25 cellular contexts compared by ENCODE assay signal in genomic region chr20:20500312-20500711, GRCh38.
DNase-seq lines count a peak whose midpoint lies in the region; ATAC-seq, FAIRE-seq and TF ChIP-seq lines count a peak whose summit lies in the region.
"Had no signal": no experiment of that assay in that cellular context is flagged by ENCODE, and none has a peak within 500 bp of the region (broad histone marks: within the 10 kb centered on the region; RNA-seq: fewer than 3 reads in every experiment).

No MANE protein-coding gene starts in this region.

- no peaks in the 10 kb centered on the region for H3K27me3 Mint-ChIP-seq in activated CD4-positive, alpha-beta T cell treated with anti-CD3 and anti-CD28 coated beads, Interleukin-2, amount 10 ng/mL, durations not matched to agents 24 days and 14 days
- no peaks in the 10 kb centered on the region for H3K27me3 Mint-ChIP-seq in activated T-cell treated with anti-CD3 and anti-CD28 coated beads, Interleukin-2, amount 50 U/mL, for 72 hours (ENCODE audit: low read depth)
- H3K27me3 Mint-ChIP-seq: CD4-positive, alpha-beta memory T cell; CD4-positive, CD25-positive, alpha-beta regulatory T cell; CD8-positive, alpha-beta memory T cell had no signal

- no peak overlapping the region for H3K27ac ChIP-seq in A549
- H3K27ac ChIP-seq: 22Rv1, BLaER1 had no signal

- intact Hi-C loops in activated CD4-positive, alpha-beta T cell treated with anti-CD3 and anti-CD28 coated beads, Interleukin-2, amount 10 ng/mL, durations not matched to agents 24 days and 14 days (cut with micrococcal nuclease), result no loop called here

- peak; percentile 25 for DNase-seq in activated CD4-positive, alpha-beta T cell treated with anti-CD3 and anti-CD28 coated beads, Interleukin-2, amount 10 ng/mL, durations not matched to agents 24 days and 14 days
- DNase-seq in activated CD4-positive, alpha-beta T cell treated with anti-CD3 and anti-CD28 coated beads, Interleukin-2, amount 50 U/mL, for 48 hours, result no peak
- no peak for DNase-seq in A549 (ENCODE audit: low read depth in 1 of 2, low spot score in 1 of 2)
- DNase-seq in activated T-cell treated with anti-CD3 and anti-CD28 coated beads, Interleukin-2, amount 50 U/mL, for 72 hours, result no peak
- DNase-seq: ACHN; BE2C; C1 segment of cervical spinal cord; CD4-positive, alpha-beta memory T cell; CD4-positive, CD25-positive, alpha-beta regulatory T cell; CD8-positive, alpha-beta memory T cell; COR-L47; DMS 273 treated with DMSO at 0.1 percent for 48 hours; DMS153; DMS53; DMS79; DND-41; EL; GDM1 had no signal

- H3K4me1 Mint-ChIP-seq in activated CD4-positive, alpha-beta T cell treated with anti-CD3 and anti-CD28 coated beads, Interleukin-2, amount 10 ng/mL, durations not matched to agents 24 days and 14 days, result peaks cover 62% of the 10 kb centered on the region
- H3K4me1 Mint-ChIP-seq in activated T-cell treated with anti-CD3 and anti-CD28 coated beads, Interleukin-2, amount 50 U/mL, for 72 hours (ENCODE audit: low read depth), result peaks cover 65% of the 10 kb centered on the region
- H3K4me1 Mint-ChIP-seq: CD14-positive monocyte; CD4-positive, CD25-positive, alpha-beta regulatory T cell; CD8-positive, alpha-beta memory T cell had no signal

- no peak for ATAC-seq in A549
- no peak for ATAC-seq in activated T-cell treated with anti-CD3 and anti-CD28 coated beads, Interleukin-2, amount 50 U/mL, for 72 hours (replicated peaks in 1 of 2)
- ATAC-seq: GM12878 had no signal

- H3K36me3 Mint-ChIP-seq in activated CD4-positive, alpha-beta T cell treated with anti-CD3 and anti-CD28 coated beads, Interleukin-2, amount 10 ng/mL, durations not matched to agents 24 days and 14 days (ENCODE audit: low read depth), result peaks cover 56% of the 10 kb centered on the region
- peaks cover 5 to 10% of the 10 kb centered on the region in 2 donors for H3K36me3 Mint-ChIP-seq in activated T-cell treated with anti-CD3 and anti-CD28 coated beads, Interleukin-2, amount 50 U/mL, for 72 hours (ENCODE audit: insufficient read depth in 2 of 2)

- TF ChIP-seq POLR2A in A549 (IDR thresholded peaks at IDR 0.05; ENCODE audit: low read length), result no peak

- TF ChIP-seq RAD21 in A549 (conservative IDR thresholded peaks at IDR 0.05 in 1 of 2, IDR thresholded peaks at IDR 0.05 in 1 of 2), result no peak

- H3K4me3 ChIP-seq in A549, result no peak overlapping the region
- H3K4me3 ChIP-seq: BLaER1, GM12878 had no signal

- H3K9me3 ChIP-seq in A549, result no peaks in the 10 kb centered on the region
- H3K9me3 ChIP-seq: BE2C, BLaER1 had no signal

- no peaks in the 10 kb centered on the region for H3K4me1 ChIP-seq in A549
- H3K4me1 ChIP-seq: BLaER1 had no signal

- no peak overlapping the region for H3K4me2 ChIP-seq in A549
- H3K4me2 ChIP-seq: BLaER1 had no signal

- TF ChIP-seq EP300 in A549 (IDR thresholded peaks at IDR 0.05), result no peak

- no peak for TF ChIP-seq CTCF in A549 (IDR thresholded peaks at IDR 0.05)

- H3K9me3 Mint-ChIP-seq in activated CD4-positive, alpha-beta T cell treated with anti-CD3 and anti-CD28 coated beads, Interleukin-2, amount 10 ng/mL, durations not matched to agents 24 days and 14 days, result peaks cover 7% of the 10 kb centered on the region
- no peaks in the 10 kb centered on the region for H3K9me3 Mint-ChIP-seq in activated T-cell treated with anti-CD3 and anti-CD28 coated beads, Interleukin-2, amount 50 U/mL, for 72 hours
- H3K9me3 Mint-ChIP-seq: CD14-positive monocyte; CD4-positive, alpha-beta memory T cell; CD4-positive, CD25-positive, alpha-beta regulatory T cell; CD8-positive, alpha-beta memory T cell had no signal

- POLR2A ChIA-PET in A549 (lab: Yijun Ruan, JAX), result no interaction called here

- CTCF ChIA-PET in A549 (lab: Yijun Ruan, JAX), result no interaction called here

- no peak overlapping the region for H3K4me3 Mint-ChIP-seq in activated CD4-positive, alpha-beta T cell treated with anti-CD3 and anti-CD28 coated beads, Interleukin-2, amount 10 ng/mL, durations not matched to agents 24 days and 14 days
- no peak overlapping the region for H3K4me3 Mint-ChIP-seq in activated T-cell treated with anti-CD3 and anti-CD28 coated beads, Interleukin-2, amount 50 U/mL, for 72 hours
- H3K4me3 Mint-ChIP-seq: CD14-positive monocyte; CD4-positive, alpha-beta memory T cell; CD4-positive, CD25-positive, alpha-beta regulatory T cell; CD8-positive, alpha-beta memory T cell had no signal

- H3K27ac Mint-ChIP-seq in activated CD4-positive, alpha-beta T cell treated with anti-CD3 and anti-CD28 coated beads, Interleukin-2, amount 10 ng/mL, durations not matched to agents 24 days and 14 days, result peak overlapping the region; percentile 30
- H3K27ac Mint-ChIP-seq in activated T-cell treated with anti-CD3 and anti-CD28 coated beads, Interleukin-2, amount 50 U/mL, for 72 hours, result no peak overlapping the region
- H3K27ac Mint-ChIP-seq: CD14-positive monocyte; CD4-positive, CD25-positive, alpha-beta regulatory T cell; CD8-positive, alpha-beta memory T cell had no signal

- FAIRE-seq in A549 (lab: Jason Lieb, UNC), result no peak
- FAIRE-seq in islet of Langerhans (lab: Jason Lieb, UNC), result peak; percentile 70
- FAIRE-seq: GM12878, GM12892, GM18507 had no signal

- WGBS in A549 (ENCODE audit: missing lambda C conversion rate), result 75% methylated on average over 1 of the region's 1 CpG

TF ChIP-seq in A549, 52 proteins besides CTCF, POLR2A, EP300 and RAD21:
- TF ChIP-seq, protein P1, sequence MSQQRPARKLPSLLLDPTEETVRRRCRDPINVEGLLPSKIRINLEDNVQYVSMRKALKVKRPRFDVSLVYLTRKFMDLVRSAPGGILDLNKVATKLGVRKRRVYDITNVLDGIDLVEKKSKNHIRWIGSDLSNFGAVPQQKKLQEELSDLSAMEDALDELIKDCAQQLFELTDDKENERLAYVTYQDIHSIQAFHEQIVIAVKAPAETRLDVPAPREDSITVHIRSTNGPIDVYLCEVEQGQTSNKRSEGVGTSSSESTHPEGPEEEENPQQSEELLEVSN (IDR thresholded peaks at IDR 0.05; ENCODE audit: borderline replicate concordance, low read depth), result no peak
- TF ChIP-seq MAFK (IDR thresholded peaks at IDR 0.05; ENCODE audit: partially characterized antibody), result peak; percentile 72
